23 cellular contexts compared by ENCODE assay signal in the genomic region with DNA sequence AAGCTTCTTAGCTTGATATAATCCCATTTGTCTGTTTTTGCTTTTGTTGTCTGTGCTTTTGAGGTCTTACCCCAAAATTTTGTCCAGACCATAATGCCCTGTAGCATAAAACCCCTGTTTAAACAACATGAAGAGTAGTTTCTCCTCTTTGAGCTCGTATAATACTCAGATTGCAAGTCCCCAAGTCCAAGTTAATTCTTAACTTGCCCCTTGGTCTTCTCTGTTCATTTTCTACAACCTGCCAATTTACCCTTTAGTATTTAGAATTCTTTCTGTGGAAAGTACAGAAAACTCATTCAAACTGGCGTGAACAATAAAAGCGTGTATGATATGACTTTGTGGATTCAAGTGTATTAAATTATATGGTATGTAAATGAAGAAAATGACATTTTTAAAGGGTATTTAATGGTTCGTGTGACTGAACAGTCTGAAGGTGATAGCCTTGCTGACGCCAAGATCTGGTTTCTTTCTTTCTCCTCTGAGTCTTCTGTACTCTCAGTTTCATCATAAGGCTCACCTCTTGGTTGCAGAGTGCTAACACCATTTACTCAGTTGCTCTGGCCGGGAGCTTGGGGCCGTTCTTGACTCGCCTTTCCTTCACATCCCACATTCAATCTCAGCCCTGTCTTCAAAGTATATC.
DNase-seq lines count a peak whose midpoint lies in the region; ATAC-seq, FAIRE-seq and TF ChIP-seq lines count a peak whose summit lies in the region.
"Had no signal": no experiment of that assay in that cellular context is flagged by ENCODE, and none has a peak within 500 bp of the region (broad histone marks: within the 10 kb centered on the region; RNA-seq: fewer than 3 reads in every experiment).

No MANE protein-coding gene starts in this region.

- H3K9me3 ChIP-seq in K562 (replicated peaks; ENCODE audit: control insufficient read depth, insufficient read depth, low read depth, low read length) (no peaks in the 10 kb centered on the region), small intestine (ENCODE audit: control insufficient read depth, low read depth) (no peaks in the 10 kb centered on the region)
- H3K9me3 ChIP-seq: BLaER1 treated with 17β-estradiol and CSF1 and Interleukin-3, amounts not matched to agents 10 nM and 100 nM; HAP-1 had no signal

- in situ Hi-C loops in K562 (cut with MboI): no loop called here

- no peaks in the 10 kb centered on the region for H3K9me3 Mint-ChIP-seq in activated CD8-positive, alpha-beta T cell treated with anti-CD3 and anti-CD28 coated beads for 36 hours
- no peaks in the 10 kb centered on the region for H3K9me3 Mint-ChIP-seq in activated CD8-positive, alpha-beta T cell treated with anti-CD3 and anti-CD28 coated beads, Interleukin-2, amount 10 ng/mL, durations not matched to agents 7 days and 5 days (ENCODE audit: insufficient read depth)
- H3K9me3 Mint-ChIP-seq: CD4-positive, alpha-beta memory T cell; GM23338 had no signal

- ATAC-seq in activated CD8-positive, alpha-beta T cell treated with anti-CD3 and anti-CD28 coated beads for 36 hours: no peak
- no peak for ATAC-seq in activated CD8-positive, alpha-beta T cell treated with anti-CD3 and anti-CD28 coated beads, Interleukin-2, amount 10 ng/mL, durations not matched to agents 7 days and 5 days
- no peak for ATAC-seq in K562
- no peak for ATAC-seq in HG02884 (IDR thresholded peaks at IDR 0.05; ENCODE audit: unreplicated experiment)
- ATAC-seq in GM21381 (IDR thresholded peaks at IDR 0.05; ENCODE audit: unreplicated experiment): no peak
- ATAC-seq: GM23338, Panc1 had no signal

- DNase-seq in activated CD8-positive, alpha-beta T cell treated with anti-CD3 and anti-CD28 coated beads for 36 hours: no peak
- DNase-seq in activated CD8-positive, alpha-beta T cell treated with anti-CD3 and anti-CD28 coated beads, Interleukin-2, amount 10 ng/mL, durations not matched to agents 7 days and 5 days: no peak
- no peak for DNase-seq in K562 (ENCODE audit: extremely low read depth in 1 of 4, low spot score in 3 of 4)
- DNase-seq in left kidney (ENCODE audit: low read depth, low spot score): peak; percentile 26
- DNase-seq in small intestine: peak; percentile 60
- DNase-seq in foreskin fibroblast: no peak
- DNase-seq: CD4-positive, alpha-beta memory T cell; DND-41; NCI-H1092 treated with DMSO at 0.1 percent for 48 hours; NCI-H1436 treated with DMSO at 0.1 percent for 48 hours; NCI-H1930; NCI-H510A; NK-92 treated with Interleukin-12 subunit alpha and Interleukin-12 subunit beta, amount 100 ng/mL, for 24 hours had no signal

- no peaks in the 10 kb centered on the region for H3K9me1 ChIP-seq in K562 (ENCODE audit: control insufficient read depth, insufficient read depth, low read length)

- H3K4me1 ChIP-seq in K562 (replicated peaks in 1 of 2; ENCODE audit: control insufficient read depth in 2 of 2, insufficient read depth in 2 of 2, low read length in 2 of 2): peaks cover 3 to 26% of the 10 kb centered on the region in 2 experiments; a peak in 3 of 5 replicates
- peaks cover 0 to 3% of the 10 kb centered on the region in 2 donors for H3K4me1 ChIP-seq in small intestine (ENCODE audit: control insufficient read depth in 2 of 2, insufficient read depth in 1 of 2, low read depth in 1 of 2, low read length in 1 of 2)
- H3K4me1 ChIP-seq: HAP-1 had no signal

- 70% methylated on average over 8 of the region's 8 CpGs for WGBS in K562 (ENCODE audit: insufficient coverage, low coverage, missing lambda C conversion rate)
- WGBS in small intestine, 3 donors: 14 to 63% (median 40%) methylated on average over 8 of the region's 8 CpGs

- intact Hi-C loops in activated CD8-positive, alpha-beta T cell treated with anti-CD3 and anti-CD28 coated beads for 36 hours (cut with micrococcal nuclease): no loop called here
- intact Hi-C loops in K562 (cut with micrococcal nuclease): no loop called here

- BruUV-seq in K562 (replicated peaks; lab: Mats Ljungman, UMichigan): no TSS peak

- no peak overlapping the region for H3K9ac ChIP-seq in K562 (ENCODE audit: insufficient read depth in 1 of 2, low read depth in 2 of 2, low read length in 2 of 2)
- H3K9ac ChIP-seq: BLaER1 treated with 17β-estradiol and CSF1 and Interleukin-3, amounts not matched to agents 10 nM and 100 nM; KMS-11 had no signal

- H3K4me2 ChIP-seq in K562 (ENCODE audit: insufficient read depth, low read length): no peak overlapping the region
- H3K4me2 ChIP-seq: BLaER1 treated with 17β-estradiol and CSF1 and Interleukin-3, amounts not matched to agents 10 nM and 100 nM; GM23338; KMS-11 had no signal

- no peaks in the 10 kb centered on the region for H3K27me3 Mint-ChIP-seq in activated CD8-positive, alpha-beta T cell treated with anti-CD3 and anti-CD28 coated beads for 36 hours
- no peaks in the 10 kb centered on the region for H3K27me3 Mint-ChIP-seq in activated CD8-positive, alpha-beta T cell treated with anti-CD3 and anti-CD28 coated beads, Interleukin-2, amount 10 ng/mL, durations not matched to agents 7 days and 5 days (ENCODE audit: low read depth)
- H3K27me3 Mint-ChIP-seq: CD4-positive, alpha-beta memory T cell had no signal

- H3K27me3 ChIP-seq in K562 (ENCODE audit: control insufficient read depth in 2 of 2, insufficient read depth in 2 of 2, low read length in 2 of 2): no peaks in the 10 kb centered on the region
- no peaks in the 10 kb centered on the region for H3K27me3 ChIP-seq in small intestine (ENCODE audit: control insufficient read depth in 2 of 2, insufficient read depth in 2 of 2, low read length in 2 of 2)
- H3K27me3 ChIP-seq: BLaER1 treated with 17β-estradiol and CSF1 and Interleukin-3, amounts not matched to agents 10 nM and 100 nM had no signal

- H3K27ac ChIP-seq in K562 (ENCODE audit: extremely low read depth, low read depth, low read length): no peak overlapping the region
- H3K27ac ChIP-seq in small intestine (ENCODE audit: low read depth in 1 of 2, low read length in 1 of 2): peak overlapping the region in 1 of 2 donors; percentile 58
- H3K27ac ChIP-seq: 22Rv1; BLaER1 treated with 17β-estradiol and CSF1 and Interleukin-3, amounts not matched to agents 10 nM and 100 nM; HL-60; KMS-11 had no signal

- no peak for TF ChIP-seq RAD21 in K562 (CRISPR knock-in tag; conservative IDR thresholded peaks at IDR 0.05 in 1 of 2, IDR thresholded peaks at IDR 0.05 in 1 of 2)

- H3K27ac Mint-ChIP-seq in activated CD8-positive, alpha-beta T cell treated with anti-CD3 and anti-CD28 coated beads for 36 hours: peak overlapping the region; percentile 63
- no peak overlapping the region for H3K27ac Mint-ChIP-seq in activated CD8-positive, alpha-beta T cell treated with anti-CD3 and anti-CD28 coated beads, Interleukin-2, amount 10 ng/mL, durations not matched to agents 7 days and 5 days
- H3K27ac Mint-ChIP-seq: GM23338 had no signal

- CTCF ChIA-PET in activated CD8-positive, alpha-beta T cell treated with anti-CD3 and anti-CD28 coated beads for 36 hours (lab: Charles Lee): no interaction called here
- CTCF ChIA-PET in activated CD8-positive, alpha-beta T cell treated with anti-CD3 and anti-CD28 coated beads, Interleukin-2, amount 10 ng/mL, durations not matched to agents 7 days and 5 days (lab: Charles Lee): no interaction called here
- CTCF ChIA-PET in K562 (lab: Yijun Ruan, JAX; ENCODE audit: low intra/inter-chr PET ratio): no interaction called here

- no peaks in the 10 kb centered on the region for H3K36me3 ChIP-seq in K562 (ENCODE audit: control insufficient read depth, insufficient read depth, low read length)
- no peaks in the 10 kb centered on the region for H3K36me3 ChIP-seq in small intestine (ENCODE audit: control insufficient read depth in 2 of 2, insufficient read depth in 2 of 2, low read length in 2 of 2)
- H3K36me3 ChIP-seq: HAP-1 had no signal

- TF ChIP-seq CTCF in activated CD8-positive, alpha-beta T cell treated with anti-CD3 and anti-CD28 coated beads for 36 hours (IDR thresholded peaks at IDR 0.05): no peak
- TF ChIP-seq CTCF in K562 (IDR thresholded peaks at IDR 0.05 in 2 of 3, conservative IDR thresholded peaks at IDR 0.05 in 1 of 3; ENCODE audit: insufficient read depth in 2 of 3, low read depth in 1 of 3, low read length in 3 of 3) (no peak), foreskin fibroblast (IDR thresholded peaks at IDR 0.05; ENCODE audit: low read depth, low read length) (no peak)

- peak; percentile 6 for FAIRE-seq in K562 (lab: Jason Lieb, UNC)
- no peak for FAIRE-seq in small intestine (lab: Jason Lieb, UNC)
- FAIRE-seq: GM12892 had no signal

- H4K20me1 ChIP-seq in K562 (replicated peaks; ENCODE audit: control insufficient read depth, insufficient read depth, low read length): no peaks in the 10 kb centered on the region

- TF ChIP-seq POLR2A in K562 (conservative IDR thresholded peaks at IDR 0.05): no peak

- H2AFZ ChIP-seq in K562 (ENCODE audit: low read depth, low read length): no peak overlapping the region
- H2AFZ ChIP-seq: GM23338 had no signal

- H3K4me3 ChIP-seq in K562 (no peak overlapping the region), small intestine (ENCODE audit: low read depth in 1 of 2, low read length in 2 of 2) (no peak overlapping the region), foreskin fibroblast (ENCODE audit: low read depth in 1 of 2, low read length in 2 of 2) (no peak overlapping the region)
- H3K4me3 ChIP-seq: BLaER1 treated with 17β-estradiol and CSF1 and Interleukin-3, amounts not matched to agents 10 nM and 100 nM; GM23338; HAP-1 had no signal

- H3K36me3 Mint-ChIP-seq in activated CD8-positive, alpha-beta T cell treated with anti-CD3 and anti-CD28 coated beads for 36 hours (ENCODE audit: low read depth): peaks cover 17% of the 10 kb centered on the region
- peaks cover 3% of the 10 kb centered on the region for H3K36me3 Mint-ChIP-seq in activated CD8-positive, alpha-beta T cell treated with anti-CD3 and anti-CD28 coated beads, Interleukin-2, amount 10 ng/mL, durations not matched to agents 7 days and 5 days (ENCODE audit: low read depth)

- no peak for TF ChIP-seq EP300 in K562 (IDR thresholded peaks at IDR 0.05; ENCODE audit: low read length)

- peaks cover 63% of the 10 kb centered on the region for H3K4me1 Mint-ChIP-seq in activated CD8-positive, alpha-beta T cell treated with anti-CD3 and anti-CD28 coated beads for 36 hours (ENCODE audit: low read depth)
- peaks cover 21% of the 10 kb centered on the region for H3K4me1 Mint-ChIP-seq in activated CD8-positive, alpha-beta T cell treated with anti-CD3 and anti-CD28 coated beads, Interleukin-2, amount 10 ng/mL, durations not matched to agents 7 days and 5 days (ENCODE audit: low read depth)

- H3K79me2 ChIP-seq in K562 (ENCODE audit: control insufficient read depth, insufficient read depth, low read length): no peaks in the 10 kb centered on the region; the same call in 1 of the 3 replicates

- no peak overlapping the region for H3K4me3 Mint-ChIP-seq in activated CD8-positive, alpha-beta T cell treated with anti-CD3 and anti-CD28 coated beads for 36 hours
- no peak overlapping the region for H3K4me3 Mint-ChIP-seq in activated CD8-positive, alpha-beta T cell treated with anti-CD3 and anti-CD28 coated beads, Interleukin-2, amount 10 ng/mL, durations not matched to agents 7 days and 5 days
- H3K4me3 Mint-ChIP-seq: CD4-positive, alpha-beta memory T cell; GM23338 had no signal

- POLR2A ChIA-PET in activated CD8-positive, alpha-beta T cell treated with anti-CD3 and anti-CD28 coated beads for 36 hours (lab: Charles Lee): interaction anchor here (1.6 kb wide), 1 partner anchor 11 kb away, joined by 4 read pairs; no protein-coding TSS in a partner anchor
- POLR2A ChIA-PET in activated CD8-positive, alpha-beta T cell treated with anti-CD3 and anti-CD28 coated beads, Interleukin-2, amount 10 ng/mL, durations not matched to agents 7 days and 5 days (lab: Charles Lee): no interaction called here
- POLR2A ChIA-PET in K562 (lab: Yijun Ruan, JAX): interaction anchor here (1.1 kb wide), 1 partner anchor 25 kb away, joined by 3 read pairs; no protein-coding TSS in a partner anchor

Comparison
In these comparisons a context has a peak if more than half of its experiments do, and no peak if none do; other contexts are left out.
1. DNase-seq: peak in left kidney (single experiment) and small intestine (single experiment); none in activated CD8-positive, alpha-beta T cell treated with anti-CD3 and anti-CD28 coated beads for 36 hours (single experiment), activated CD8-positive, alpha-beta T cell treated with anti-CD3 and anti-CD28 coated beads, Interleukin-2, amount 10 ng/mL, durations not matched to agents 7 days and 5 days (single experiment), K562 (0 of 4) and foreskin fibroblast (0 of 2).